Comparison of ENCODE assay signal across 19 cellular contexts in the genomic region with DNA sequence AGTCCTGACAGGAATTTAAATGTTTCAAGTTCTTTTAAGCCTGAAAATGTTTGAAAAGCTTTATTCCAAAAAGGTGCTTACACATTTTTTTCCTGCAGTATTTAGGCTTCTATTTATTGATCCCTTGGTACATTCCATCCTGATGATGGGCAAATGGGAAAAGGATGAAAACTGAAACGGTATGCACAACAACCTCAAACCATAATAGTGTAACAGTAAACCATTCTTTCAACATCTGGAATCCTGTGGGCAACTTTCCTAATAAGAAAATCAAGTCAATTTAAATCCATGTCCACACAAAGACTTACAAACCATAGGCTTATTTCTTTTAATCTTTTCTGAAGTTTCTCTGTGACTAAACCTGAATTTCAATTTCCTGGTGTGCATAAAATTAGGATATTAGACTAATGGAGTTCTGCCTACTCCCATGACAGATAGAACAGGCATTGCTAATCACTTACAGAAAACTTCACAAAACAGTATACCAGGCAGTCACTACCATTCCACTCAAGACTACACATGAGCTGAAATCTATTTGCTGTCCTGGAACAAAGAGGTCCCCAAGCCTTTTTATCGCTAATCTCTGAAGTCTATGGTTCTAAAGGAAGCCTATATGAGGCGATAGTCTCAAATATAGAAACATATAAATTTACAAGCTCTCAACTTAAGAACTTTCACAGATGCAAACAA.
DNase-seq lines count a peak whose midpoint lies in the region; ATAC-seq and TF ChIP-seq lines count a peak whose summit lies in the region.
"Had no signal": no experiment of that assay in that cellular context is flagged by ENCODE, and none has a peak within 500 bp of the region (broad histone marks: within the 10 kb centered on the region; RNA-seq: fewer than 3 reads in every experiment).

No MANE protein-coding gene starts in this region.

- ATAC-seq in HG02852 (IDR thresholded peaks at IDR 0.05; ENCODE audit: unreplicated experiment) = no peak
- ATAC-seq in GM19324 (IDR thresholded peaks at IDR 0.05; ENCODE audit: low FRiP score, unreplicated experiment) = no peak
- ATAC-seq: GM12878 had no signal

- DNase-seq in GM04503 (ENCODE audit: low read depth) (peak; percentile 63), astrocyte of the spinal cord (ENCODE audit: low read depth, low spot score) (peak; percentile 39), fibroblast of villous mesenchyme (ENCODE audit: low read depth) (peak; percentile 15), NAMALWA (ENCODE audit: low spot score) (no peak)
- DNase-seq in central memory CD4-positive, alpha-beta T cell = no peak
- DNase-seq: BE2C; CD4-positive, CD25-positive, alpha-beta regulatory T cell; COR-L47; DMS 273 treated with DMSO at 0.1 percent for 48 hours; NCI-H1048; NCI-H1436 treated with DMSO at 0.1 percent for 48 hours; NCI-H2029; NCI-H345; NCI-H524 treated with DMSO at 0.1 percent for 48 hours; SHP77; SK-N-SH had no signal

- TF ChIP-seq CTCF in astrocyte of the spinal cord (IDR thresholded peaks at IDR 0.05; ENCODE audit: low read depth, low read length) = no peak
- TF ChIP-seq CTCF in fibroblast of villous mesenchyme (IDR thresholded peaks at IDR 0.05; ENCODE audit: insufficient read depth, low read depth, low read length) = no peak

- H3K4me3 ChIP-seq in astrocyte of the spinal cord (ENCODE audit: low read depth, low read length) (no peak overlapping the region), fibroblast of villous mesenchyme (ENCODE audit: low read depth, low read length) (no peak overlapping the region)
- H3K4me3 ChIP-seq: GM12878 had no signal

- in situ Hi-C loops in astrocyte of the spinal cord (cut with HindIII; ENCODE audit: low sequenced_read_pairs) = no loop called here

Comparison
In these comparisons a context has a peak if more than half of its experiments do, and no peak if none do; other contexts are left out.
1. DNase-seq: peak in GM04503 (single experiment), astrocyte of the spinal cord (single experiment) and fibroblast of villous mesenchyme (single experiment); none in central memory CD4-positive, alpha-beta T cell (single experiment) and NAMALWA (single experiment).